ENCODE assay signal across 22 cellular contexts in genomic region chr9:73077625-73078030, GRCh38.
DNase-seq lines count a peak whose midpoint lies in the region; ATAC-seq, FAIRE-seq and TF ChIP-seq lines count a peak whose summit lies in the region.
"Had no signal": no experiment of that assay in that cellular context is flagged by ENCODE, and none has a peak within 500 bp of the region (broad histone marks: within the 10 kb centered on the region; RNA-seq: fewer than 3 reads in every experiment).

No MANE protein-coding gene starts in this region.

- H3K27me3 ChIP-seq in GM23338 (ENCODE audit: insufficient read depth) (no peaks in the 10 kb centered on the region), K562 (ENCODE audit: control insufficient read depth in 2 of 2, insufficient read depth in 2 of 2, low read length in 2 of 2) (no peaks in the 10 kb centered on the region), transverse colon (no peaks in the 10 kb centered on the region), Peyer's patch (no peaks in the 10 kb centered on the region), brain microvascular endothelial cell (replicated peaks) (no peaks in the 10 kb centered on the region)
- H3K27me3 ChIP-seq: BLaER1 had no signal

- no peak for TF ChIP-seq RAD21 in K562 (CRISPR knock-in tag; conservative IDR thresholded peaks at IDR 0.05 in 1 of 2, IDR thresholded peaks at IDR 0.05 in 1 of 2)

- no peaks in the 10 kb centered on the region for H3K9me3 Mint-ChIP-seq in GM23338
- H3K9me3 Mint-ChIP-seq: CD14-positive monocyte; CD4-positive, alpha-beta memory T cell had no signal

- no peaks in the 10 kb centered on the region for H3K9me1 ChIP-seq in K562 (ENCODE audit: control insufficient read depth, insufficient read depth, low read length)

- peak overlapping the region; percentile 52 for H3K27ac Mint-ChIP-seq in GM23338
- H3K27ac Mint-ChIP-seq: CD14-positive monocyte had no signal

- H3K4me1 Mint-ChIP-seq in GM23338: peaks cover 29% of the 10 kb centered on the region
- H3K4me1 Mint-ChIP-seq: CD14-positive monocyte; CD4-positive, alpha-beta memory T cell had no signal

- H3F3A ChIP-seq in GM23338 (replicated peaks; ENCODE audit: low read depth): no peaks in the 10 kb centered on the region

- no peaks in the 10 kb centered on the region for H3K36me3 ChIP-seq in GM23338 (ENCODE audit: insufficient read depth)
- no peaks in the 10 kb centered on the region for H3K36me3 ChIP-seq in K562 (ENCODE audit: control insufficient read depth, insufficient read depth, low read length)
- H3K36me3 ChIP-seq in transverse colon: no peaks in the 10 kb centered on the region
- no peaks in the 10 kb centered on the region for H3K36me3 ChIP-seq in Peyer's patch
- H3K36me3 ChIP-seq in brain microvascular endothelial cell (replicated peaks): no peaks in the 10 kb centered on the region
- H3K36me3 ChIP-seq: BLaER1 had no signal

- H3K4me3 Mint-ChIP-seq in GM23338: no peak overlapping the region
- H3K4me3 Mint-ChIP-seq: CD14-positive monocyte; CD4-positive, alpha-beta memory T cell had no signal

- H3K36me3 Mint-ChIP-seq in GM23338 (ENCODE audit: low read depth): no peaks in the 10 kb centered on the region
- H3K36me3 Mint-ChIP-seq: CD14-positive monocyte; CD4-positive, alpha-beta memory T cell had no signal

- H3K9me2 ChIP-seq in GM23338 (ENCODE audit: insufficient read depth): no peaks in the 10 kb centered on the region

- H4K20me1 ChIP-seq in GM23338 (replicated peaks; ENCODE audit: insufficient read depth) (no peaks in the 10 kb centered on the region), K562 (replicated peaks; ENCODE audit: control insufficient read depth, insufficient read depth, low read length) (no peaks in the 10 kb centered on the region)
- H4K20me1 ChIP-seq: BLaER1 had no signal

- TF ChIP-seq POLR2A in K562 (conservative IDR thresholded peaks at IDR 0.05) (no peak), transverse colon (IDR thresholded peaks at IDR 0.05) (no peak), Peyer's patch (IDR thresholded peaks at IDR 0.05) (no peak)

- H3K9ac ChIP-seq in K562 (ENCODE audit: insufficient read depth in 1 of 2, low read depth in 2 of 2, low read length in 2 of 2): no peak overlapping the region
- H3K9ac ChIP-seq: BLaER1, GM23248 had no signal

- DNase-seq in GM23338 (ENCODE audit: low spot score) (no peak), K562 (ENCODE audit: extremely low read depth in 1 of 4, low spot score in 3 of 4) (no peak), transverse colon (peak; percentile 54), AML-193 (lab: John Stamatoyannopoulos, UW) (no peak), Peyer's patch (no peak), brain microvascular endothelial cell (no peak)
- DNase-seq: CD4-positive, alpha-beta memory T cell; DMS 273 treated with DMSO at 0.1 percent for 48 hours; DMS53; DND-41; EL; GM23248; H7; IMR-90; KBM-7 had no signal

- CTCF ChIA-PET in K562 (lab: Yijun Ruan, JAX; ENCODE audit: low intra/inter-chr PET ratio): no interaction called here

- no peaks in the 10 kb centered on the region for H3K9me3 ChIP-seq in K562 (replicated peaks; ENCODE audit: control insufficient read depth, insufficient read depth, low read depth, low read length)
- H3K9me3 ChIP-seq in transverse colon: no peaks in the 10 kb centered on the region
- H3K9me3 ChIP-seq in Peyer's patch: no peaks in the 10 kb centered on the region
- H3K9me3 ChIP-seq: BLaER1 had no signal

- ATAC-seq in GM23338 (no peak), K562 (no peak)
- ATAC-seq: GM12878, HCT116 had no signal

- H3K4me1 ChIP-seq in GM23338 (ENCODE audit: insufficient read depth) (peaks cover 28% of the 10 kb centered on the region), K562 (replicated peaks in 1 of 2; ENCODE audit: control insufficient read depth in 2 of 2, insufficient read depth in 2 of 2, low read length in 2 of 2) (peaks cover 0 to 4% of the 10 kb centered on the region in 2 experiments; a peak in 3 of 5 replicates), transverse colon (peaks cover 19 to 55% (median 28%) of the 10 kb centered on the region in 4 donors), Peyer's patch (peaks cover 0 to 17% (median 0%) of the 10 kb centered on the region in 4 donors)

- TF ChIP-seq EP300 in K562 (IDR thresholded peaks at IDR 0.05; ENCODE audit: low read length) (no peak), transverse colon (IDR thresholded peaks at IDR 0.05; ENCODE audit: low read depth) (no peak)

- in situ Hi-C loops in K562 (cut with MboI) (no loop called here), transverse colon (cut with MboI; ENCODE audit: low pct_ligation_motif_present in 1 of 4, low pct_unique_long_range_greater_than_20kb in 1 of 4, low sequenced_read_pairs in 3 of 4) (loop anchor here in 1 of 4 donors (25.0 kb wide), 1 partner anchor 215 kb away; no protein-coding TSS in a partner anchor), brain microvascular endothelial cell (cut with HindIII; ENCODE audit: low pct_ligation_motif_present, low sequenced_read_pairs) (no loop called here)

- H3K4me3 ChIP-seq in GM23338: no peak overlapping the region
- no peak overlapping the region for H3K4me3 ChIP-seq in K562
- no peak overlapping the region for H3K4me3 ChIP-seq in transverse colon
- no peak overlapping the region for H3K4me3 ChIP-seq in Peyer's patch
- H3K4me3 ChIP-seq in brain microvascular endothelial cell (ENCODE audit: low read depth, low read length): no peak overlapping the region
- H3K4me3 ChIP-seq: BLaER1, GM12878, GM23248 had no signal

- intact Hi-C loops in K562 (cut with micrococcal nuclease) (no loop called here), transverse colon (cut with DNase I; ENCODE audit: low total_unique reads) (no loop called here)

- POLR2A ChIA-PET in K562 (lab: Yijun Ruan, JAX): interaction anchor here (1.3 kb wide), 1 partner anchor 220 kb away, joined by 4 read pairs; no protein-coding TSS in a partner anchor

- H3K79me2 ChIP-seq in GM23338 (replicated peaks; ENCODE audit: insufficient read depth): no peaks in the 10 kb centered on the region
- H3K79me2 ChIP-seq in K562 (ENCODE audit: control insufficient read depth, insufficient read depth, low read length): no peaks in the 10 kb centered on the region

- no peak for TF ChIP-seq CTCF in GM23338 (conservative IDR thresholded peaks at IDR 0.05; ENCODE audit: low read depth in 2 of 2)
- TF ChIP-seq CTCF in K562 (IDR thresholded peaks at IDR 0.05 in 2 of 3, conservative IDR thresholded peaks at IDR 0.05 in 1 of 3; ENCODE audit: insufficient read depth in 2 of 3, low read depth in 1 of 3, low read length in 3 of 3): no peak
- TF ChIP-seq CTCF in transverse colon (IDR thresholded peaks at IDR 0.05): no peak
- no peak for TF ChIP-seq CTCF in Peyer's patch (IDR thresholded peaks at IDR 0.05)
- TF ChIP-seq CTCF in brain microvascular endothelial cell (IDR thresholded peaks at IDR 0.05; ENCODE audit: low read depth, low read length, missing control alignments): no peak

- FAIRE-seq in K562 (lab: Jason Lieb, UNC): no peak
- FAIRE-seq: A204.1, GM12878, GM19239, HTR-8/SVneo had no signal

- H2AFZ ChIP-seq in GM23338: peak overlapping the region; percentile 11; the same call in 1 of the 2 replicates
- H2AFZ ChIP-seq in K562 (ENCODE audit: low read depth, low read length): no peak overlapping the region
- H2AFZ ChIP-seq: GM23248 had no signal

- H3K4me2 ChIP-seq in GM23338: no peak overlapping the region
- no peak overlapping the region for H3K4me2 ChIP-seq in K562 (ENCODE audit: insufficient read depth, low read length)
- H3K4me2 ChIP-seq: BLaER1 had no signal

- H3K27ac ChIP-seq in GM23338 (ENCODE audit: low read depth): no peak overlapping the region
- H3K27ac ChIP-seq in K562 (ENCODE audit: extremely low read depth, low read depth, low read length): no peak overlapping the region
- H3K27ac ChIP-seq in transverse colon: peak overlapping the region; percentile 14 to 56 (median 48)
- no peak overlapping the region for H3K27ac ChIP-seq in Peyer's patch
- H3K27ac ChIP-seq in brain microvascular endothelial cell: no peak overlapping the region
- H3K27ac ChIP-seq: BLaER1, GM23248 had no signal

- no TSS peak for BruUV-seq in K562 (replicated peaks; lab: Mats Ljungman, UMichigan)

- H3K27me3 Mint-ChIP-seq in GM23338 (ENCODE audit: insufficient read depth, low read depth, poor library complexity): peaks cover 2% of the 10 kb centered on the region

TF ChIP-seq in GM23338, 12 proteins besides CTCF, POLR2A, EP300 and RAD21 (continues in another document):
- TF ChIP-seq STAT1 (IDR thresholded peaks at IDR 0.05; ENCODE audit: unreplicated experiment): no peak
- TF ChIP-seq ETS1 (IDR thresholded peaks at IDR 0.05): no peak
- TF ChIP-seq ZNF331 (CRISPR knock-in tag; IDR thresholded peaks at IDR 0.05; ENCODE audit: low read depth): no peak
- no peak for TF ChIP-seq EZH2phosphoT487 (IDR thresholded peaks at IDR 0.05; ENCODE audit: unreplicated experiment)
- no peak for TF ChIP-seq EZH2 (IDR thresholded peaks at IDR 0.05; ENCODE audit: low read depth, unreplicated experiment)
- TF ChIP-seq NANOG (IDR thresholded peaks at IDR 0.05; ENCODE audit: borderline replicate concordance): no peak

TF ChIP-seq in K562, 482 proteins besides CTCF, POLR2A, EP300 and RAD21 (continues in another document):
- peak; percentile 41; the same call in 1 of the 2 replicates for TF ChIP-seq NFE2L1 (tag; IDR thresholded peaks at IDR 0.05; ENCODE audit: borderline replicate concordance, low read depth)

Comparison
In these comparisons a context has a peak if more than half of its experiments do, and no peak if none do; other contexts are left out.
1. H3K27ac ChIP-seq: peak in transverse colon (4 of 4); none in GM23338 (single experiment), K562 (single experiment), Peyer's patch (0 of 4) and brain microvascular endothelial cell (single experiment).